In genomic region chr14:23536494-23536893, GRCh38 we compare ENCODE assay signal across 1 cellular context.
TF ChIP-seq lines count a peak whose summit lies in the region.

No MANE protein-coding gene starts in this region.

TF ChIP-seq in WTC11, 78 proteins besides CTCF, POLR2A, EP300 and RAD21:
- TF ChIP-seq ZNF121 (CRISPR knock-in tag; IDR thresholded peaks at IDR 0.05) (no peak), CREM (CRISPR knock-in tag; IDR thresholded peaks at IDR 0.05) (no peak), MXD4 (CRISPR knock-in tag; IDR thresholded peaks at IDR 0.05; ENCODE audit: borderline replicate concordance) (no peak), HMGA2 (CRISPR knock-in tag; IDR thresholded peaks at IDR 0.05) (no peak), ZNF263 (CRISPR knock-in tag; IDR thresholded peaks at IDR 0.05; ENCODE audit: low read depth) (no peak), SOX15 (CRISPR knock-in tag; IDR thresholded peaks at IDR 0.05) (no peak), STAT6 (CRISPR knock-in tag; conservative IDR thresholded peaks at IDR 0.05; ENCODE audit: low read depth) (no peak), CBFB (CRISPR knock-in tag; IDR thresholded peaks at IDR 0.05; ENCODE audit: low read depth) (no peak), ATF1 (CRISPR knock-in tag; IDR thresholded peaks at IDR 0.05) (no peak), SMAD3 (CRISPR knock-in tag; IDR thresholded peaks at IDR 0.05; ENCODE audit: borderline replicate concordance) (no peak), SP1 (CRISPR knock-in tag; conservative IDR thresholded peaks at IDR 0.05) (no peak), ZNF138 (CRISPR knock-in tag; conservative IDR thresholded peaks at IDR 0.05) (no peak), JAZF1 (CRISPR knock-in tag; IDR thresholded peaks at IDR 0.05) (no peak), E2F5 (CRISPR knock-in tag; IDR thresholded peaks at IDR 0.05) (no peak)
- TF ChIP-seq, protein P1, sequence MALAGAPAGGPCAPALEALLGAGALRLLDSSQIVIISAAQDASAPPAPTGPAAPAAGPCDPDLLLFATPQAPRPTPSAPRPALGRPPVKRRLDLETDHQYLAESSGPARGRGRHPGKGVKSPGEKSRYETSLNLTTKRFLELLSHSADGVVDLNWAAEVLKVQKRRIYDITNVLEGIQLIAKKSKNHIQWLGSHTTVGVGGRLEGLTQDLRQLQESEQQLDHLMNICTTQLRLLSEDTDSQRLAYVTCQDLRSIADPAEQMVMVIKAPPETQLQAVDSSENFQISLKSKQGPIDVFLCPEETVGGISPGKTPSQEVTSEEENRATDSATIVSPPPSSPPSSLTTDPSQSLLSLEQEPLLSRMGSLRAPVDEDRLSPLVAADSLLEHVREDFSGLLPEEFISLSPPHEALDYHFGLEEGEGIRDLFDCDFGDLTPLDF (CRISPR knock-in tag; IDR thresholded peaks at IDR 0.05), result no peak
- TF ChIP-seq, protein P2, sequence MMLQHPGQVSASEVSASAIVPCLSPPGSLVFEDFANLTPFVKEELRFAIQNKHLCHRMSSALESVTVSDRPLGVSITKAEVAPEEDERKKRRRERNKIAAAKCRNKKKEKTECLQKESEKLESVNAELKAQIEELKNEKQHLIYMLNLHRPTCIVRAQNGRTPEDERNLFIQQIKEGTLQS (CRISPR knock-in tag; conservative IDR thresholded peaks at IDR 0.05), result no peak
- TF ChIP-seq, protein P3, sequence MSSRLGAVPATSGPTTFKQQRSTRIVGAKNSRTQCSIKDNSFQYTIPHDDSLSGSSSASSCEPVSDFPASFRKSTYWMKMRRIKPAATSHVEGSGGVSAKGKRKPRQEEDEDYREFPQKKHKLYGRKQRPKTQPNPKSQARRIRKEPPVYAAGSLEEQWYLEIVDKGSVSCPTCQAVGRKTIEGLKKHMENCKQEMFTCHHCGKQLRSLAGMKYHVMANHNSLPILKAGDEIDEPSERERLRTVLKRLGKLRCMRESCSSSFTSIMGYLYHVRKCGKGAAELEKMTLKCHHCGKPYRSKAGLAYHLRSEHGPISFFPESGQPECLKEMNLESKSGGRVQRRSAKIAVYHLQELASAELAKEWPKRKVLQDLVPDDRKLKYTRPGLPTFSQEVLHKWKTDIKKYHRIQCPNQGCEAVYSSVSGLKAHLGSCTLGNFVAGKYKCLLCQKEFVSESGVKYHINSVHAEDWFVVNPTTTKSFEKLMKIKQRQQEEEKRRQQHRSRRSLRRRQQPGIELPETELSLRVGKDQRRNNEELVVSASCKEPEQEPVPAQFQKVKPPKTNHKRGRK (CRISPR knock-in tag; IDR thresholded peaks at IDR 0.05; ENCODE audit: borderline replicate concordance), result no peak
